15 cellular contexts compared by ENCODE assay signal in genomic region chr5:4373051-4373450, GRCh38.
A peak's percentile ranks its signal among the peaks of the same experiment; 100 is the strongest.
DNase-seq lines count a peak whose midpoint lies in the region; ATAC-seq lines count a peak whose summit lies in the region.
"Had no signal": no experiment of that assay in that cellular context is flagged by ENCODE, and none has a peak within 500 bp of the region (broad histone marks: within the 10 kb centered on the region; RNA-seq: fewer than 3 reads in every experiment).

No MANE protein-coding gene starts in this region.

- H3K27ac Mint-ChIP-seq in stimulated activated naive B cell treated with anti-CD40 and anti-IgM and Interleukin-4, amounts not matched to agents 10 μg/mL and 1 μg/mL and 100 μg/mL, for 72 hours, result no peak overlapping the region
- H3K27ac Mint-ChIP-seq: B cell; CD4-positive, alpha-beta T cell; GM23338 had no signal

- H2BK5ac ChIP-seq in mesenchymal stem cell (ENCODE audit: low read depth, low read length, poor library complexity, severe bottlenecking), result no peak overlapping the region

- intact Hi-C loops in Right ventricle myocardium inferior (cut with DNase I), result no loop called here

- no peaks in the 10 kb centered on the region for H3K79me1 ChIP-seq in mesenchymal stem cell (replicated peaks; ENCODE audit: low read length, poor library complexity, severe bottlenecking)

- H3K4me3 ChIP-seq in mesenchymal stem cell (ENCODE audit: insufficient read depth in 1 of 2, low read depth in 1 of 2, low read length in 2 of 2), result no peak overlapping the region
- H3K4me3 ChIP-seq: GM23338 had no signal

- peaks cover 0 to 6% of the 10 kb centered on the region in 2 donors for H3K9me3 Mint-ChIP-seq in stimulated activated naive B cell treated with anti-CD40 and anti-IgM and Interleukin-4, amounts not matched to agents 10 μg/mL and 1 μg/mL and 100 μg/mL, for 72 hours
- H3K9me3 Mint-ChIP-seq: GM23338 had no signal

- H2BK12ac ChIP-seq in mesenchymal stem cell (ENCODE audit: low read length in 2 of 2), result no peak overlapping the region

- no peak overlapping the region for H3K23ac ChIP-seq in mesenchymal stem cell (ENCODE audit: low read length in 2 of 2)

- no peak overlapping the region for H3K18ac ChIP-seq in mesenchymal stem cell (ENCODE audit: low read depth in 1 of 2, low read length in 2 of 2)

- H3K27me3 ChIP-seq in mesenchymal stem cell (ENCODE audit: control insufficient read depth in 1 of 2, insufficient read depth in 1 of 2, low read length in 2 of 2), result no peaks in the 10 kb centered on the region

- H3K4me2 ChIP-seq in mesenchymal stem cell (ENCODE audit: low read length, poor library complexity, severe bottlenecking), result no peak overlapping the region
- H3K4me2 ChIP-seq: GM23338 had no signal

- peaks cover 6 to 8% of the 10 kb centered on the region in 2 donors for H3K4me1 Mint-ChIP-seq in stimulated activated naive B cell treated with anti-CD40 and anti-IgM and Interleukin-4, amounts not matched to agents 10 μg/mL and 1 μg/mL and 100 μg/mL, for 72 hours
- H3K4me1 Mint-ChIP-seq: B cell, GM23338 had no signal

- no peaks in the 10 kb centered on the region for H3K9me3 ChIP-seq in mesenchymal stem cell (ENCODE audit: control insufficient read depth, low read length)

- H3K4me1 ChIP-seq in mesenchymal stem cell (ENCODE audit: control insufficient read depth, insufficient read depth, low read depth, low read length), result no peaks in the 10 kb centered on the region

- H3K27ac ChIP-seq in mesenchymal stem cell (ENCODE audit: low read length, poor library complexity, severe bottlenecking), result no peak overlapping the region
- H3K27ac ChIP-seq: C4-2B had no signal

- no peak overlapping the region for H2AK5ac ChIP-seq in mesenchymal stem cell (ENCODE audit: low read length, severe bottlenecking)

- H3K9ac ChIP-seq in mesenchymal stem cell (ENCODE audit: low read length), result peak overlapping the region; percentile 1

- no peak overlapping the region for H3K4ac ChIP-seq in mesenchymal stem cell (ENCODE audit: low read depth in 1 of 2, low read length in 2 of 2)

- no peak overlapping the region for H3K14ac ChIP-seq in mesenchymal stem cell (ENCODE audit: low read length in 2 of 2)

- H4K8ac ChIP-seq in mesenchymal stem cell (ENCODE audit: low read length), result no peak overlapping the region

- H4K91ac ChIP-seq in mesenchymal stem cell (ENCODE audit: low read length), result no peak overlapping the region

- H2BK15ac ChIP-seq in mesenchymal stem cell (ENCODE audit: low read depth, poor library complexity, severe bottlenecking), result no peak overlapping the region

- H3K4me3 Mint-ChIP-seq in stimulated activated naive B cell treated with anti-CD40 and anti-IgM and Interleukin-4, amounts not matched to agents 10 μg/mL and 1 μg/mL and 100 μg/mL, for 72 hours, result no peak overlapping the region
- H3K4me3 Mint-ChIP-seq: B cell; CD4-positive, alpha-beta T cell; GM23338 had no signal

- DNase-seq in COLO829 (ENCODE audit: low spot score), result peak; percentile 23
- DNase-seq in SW480 (ENCODE audit: low spot score), result peak; percentile 55
- no peak for DNase-seq in mesenchymal stem cell
- DNase-seq in DMS79 (lab: John Stamatoyannopoulos, UW), result no peak
- DNase-seq in retina, result no peak
- no peak for DNase-seq in Right ventricle myocardium inferior (ENCODE audit: missing footprints)
- DNase-seq in stimulated activated naive B cell treated with anti-CD40 and anti-IgM and Interleukin-4, amounts not matched to agents 10 μg/mL and 1 μg/mL and 100 μg/mL, for 72 hours, result no peak
- DNase-seq: CD4-positive, alpha-beta T cell; DMS 273 treated with DMSO at 0.1 percent for 48 hours; DMS53; GDM1; HCEC 1CT had no signal

- H3K27me3 Mint-ChIP-seq in stimulated activated naive B cell treated with anti-CD40 and anti-IgM and Interleukin-4, amounts not matched to agents 10 μg/mL and 1 μg/mL and 100 μg/mL, for 72 hours, result no peaks in the 10 kb centered on the region
- H3K27me3 Mint-ChIP-seq: B cell; CD4-positive, alpha-beta T cell had no signal

- no peak for ATAC-seq in Right ventricle myocardium inferior
- no peak for ATAC-seq in stimulated activated naive B cell treated with anti-CD40 and anti-IgM and Interleukin-4, amounts not matched to agents 10 μg/mL and 1 μg/mL and 100 μg/mL, for 72 hours (replicated peaks)
- ATAC-seq: GM23338 had no signal

- no peak overlapping the region for H2BK120ac ChIP-seq in mesenchymal stem cell (ENCODE audit: low read depth, low read length)

- no peak overlapping the region for H2AFZ ChIP-seq in mesenchymal stem cell (ENCODE audit: low read depth, low read length)
- H2AFZ ChIP-seq: GM23338 had no signal

- WGBS in mesenchymal stem cell, result 83% methylated on average over 2 of the region's 2 CpGs

- no peaks in the 10 kb centered on the region for H3K36me3 ChIP-seq in mesenchymal stem cell (ENCODE audit: control insufficient read depth in 1 of 2, insufficient read depth in 2 of 2, low read depth in 1 of 2, low read length in 2 of 2)

- H3K36me3 Mint-ChIP-seq in stimulated activated naive B cell treated with anti-CD40 and anti-IgM and Interleukin-4, amounts not matched to agents 10 μg/mL and 1 μg/mL and 100 μg/mL, for 72 hours, result no peaks in the 10 kb centered on the region

Comparison
In these comparisons a context has a peak if more than half of its experiments do, and no peak if none do; other contexts are left out.
1. DNase-seq: peak in COLO829 (single experiment) and SW480 (single experiment); none in mesenchymal stem cell (single experiment), DMS79 (single experiment), retina (single experiment), Right ventricle myocardium inferior (single experiment) and stimulated activated naive B cell treated with anti-CD40 and anti-IgM and Interleukin-4, amounts not matched to agents 10 μg/mL and 1 μg/mL and 100 μg/mL, for 72 hours (single experiment).